Comparison of ENCODE assay signal across 20 cellular contexts in the genomic region with DNA sequence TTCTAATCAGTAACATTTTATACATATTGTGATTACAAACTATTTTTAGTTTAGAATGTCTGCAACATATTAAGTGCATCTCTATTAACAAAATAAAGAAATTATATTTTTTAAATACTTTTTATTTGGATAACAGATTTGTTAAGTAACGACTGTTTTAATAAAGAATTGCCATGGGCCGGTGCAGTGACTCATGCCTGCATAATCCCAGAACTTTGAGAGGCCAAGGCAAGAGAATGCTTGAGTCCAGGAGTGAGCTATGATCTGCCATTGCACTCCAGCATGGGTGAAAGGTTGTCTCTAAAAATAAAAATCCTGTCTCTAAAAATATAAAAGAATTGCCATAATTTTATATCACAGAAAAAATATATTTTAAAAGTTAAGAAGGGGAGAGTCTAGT. TPM values are rescaled to one million over a fixed set of nuclear protein-coding genes. Genes with fewer than 3 reads are reported as not detected.
A peak's percentile ranks its signal among the peaks of the same experiment; 100 is the strongest.
DNase-seq lines count a peak whose midpoint lies in the region; ATAC-seq and TF ChIP-seq lines count a peak whose summit lies in the region.
"Had no signal": no experiment of that assay in that cellular context is flagged by ENCODE, and none has a peak within 500 bp of the region (broad histone marks: within the 10 kb centered on the region; RNA-seq: fewer than 3 reads in every experiment).

No MANE protein-coding gene starts in this region.

- POLR2A ChIA-PET in SK-N-SH (lab: Yijun Ruan, JAX) = no interaction called here

- no peaks in the 10 kb centered on the region for H3K9me2 ChIP-seq in SK-N-SH

- H3K79me2 ChIP-seq in SK-N-SH (ENCODE audit: insufficient read depth) = peaks cover 3% of the 10 kb centered on the region; the same call in 1 of the 2 replicates
- no peaks in the 10 kb centered on the region for H3K79me2 ChIP-seq in fibroblast of lung (ENCODE audit: control insufficient read depth, insufficient read depth, low read length)

- 22% methylated on average over 2 of the region's 2 CpGs for WGBS in SK-N-SH (ENCODE audit: low lambda C conversion rate)

- H3K9ac ChIP-seq in SK-N-SH (no peak overlapping the region), fibroblast of lung (ENCODE audit: insufficient read depth, low read length) (no peak overlapping the region)

- H3K9me3 ChIP-seq in SK-N-SH = no peaks in the 10 kb centered on the region
- no peaks in the 10 kb centered on the region for H3K9me3 ChIP-seq in fibroblast of lung (ENCODE audit: control insufficient read depth, insufficient read depth, low read depth, low read length)
- H3K9me3 ChIP-seq: heart right ventricle, prostate gland, suprapubic skin had no signal

- H3K27ac ChIP-seq in SK-N-SH (ENCODE audit: low read depth in 2 of 2, low read length in 1 of 2) (no peak overlapping the region), fibroblast of lung (ENCODE audit: insufficient read depth, low read length) (no peak overlapping the region)
- H3K27ac ChIP-seq: heart right ventricle, prostate gland, suprapubic skin had no signal

- ATAC-seq in GM18517 (IDR thresholded peaks at IDR 0.05; ENCODE audit: unreplicated experiment) = no peak
- ATAC-seq: heart right ventricle, left colon had no signal

- H3K4me2 ChIP-seq in SK-N-SH (no peak overlapping the region), fibroblast of lung (ENCODE audit: extremely low read depth, insufficient read depth, low read length) (no peak overlapping the region)

- H3K4me1 ChIP-seq in SK-N-SH (ENCODE audit: control insufficient read depth in 1 of 2, insufficient read depth in 2 of 2, low read depth in 1 of 2, low read length in 1 of 2) = peaks cover 0 to under 1% of the 10 kb centered on the region in 2 experiments; a peak in 1 of 4 replicates
- no peaks in the 10 kb centered on the region for H3K4me1 ChIP-seq in fibroblast of lung (ENCODE audit: control insufficient read depth, extremely low read depth, insufficient read depth, low read length)
- H3K4me1 ChIP-seq: prostate gland had no signal

- CTCF ChIA-PET in SK-N-SH (lab: Yijun Ruan, JAX) = no interaction called here

- TF ChIP-seq EP300 in SK-N-SH (IDR thresholded peaks at IDR 0.05; ENCODE audit: borderline replicate concordance in 1 of 2, low read depth in 1 of 2, low read length in 1 of 2) = no peak

- H2AFZ ChIP-seq in SK-N-SH (ENCODE audit: low read depth) (0 out of 2 replicates have a peak overlapping the region, but pooled peaks have one; percentile 22), fibroblast of lung (ENCODE audit: low read length) (no peak overlapping the region)

- no peak for TF ChIP-seq RAD21 in SK-N-SH (IDR thresholded peaks at IDR 0.05; ENCODE audit: low read length)

- no peak for TF ChIP-seq CTCF in SK-N-SH (IDR thresholded peaks at IDR 0.05)
- TF ChIP-seq CTCF in fibroblast of lung (conservative IDR thresholded peaks at IDR 0.05 in 1 of 2, IDR thresholded peaks at IDR 0.05 in 1 of 2; ENCODE audit: low read depth in 1 of 2, low read length in 2 of 2) = no peak

- H3K36me3 ChIP-seq in SK-N-SH (replicated peaks in 1 of 2; ENCODE audit: control insufficient read depth in 1 of 2, insufficient read depth in 2 of 2, low read length in 1 of 2) (no peaks in the 10 kb centered on the region), fibroblast of lung (ENCODE audit: control insufficient read depth, insufficient read depth, low read length) (no peaks in the 10 kb centered on the region)
- H3K36me3 ChIP-seq: heart right ventricle, prostate gland, suprapubic skin had no signal

- peak; percentile 12 for DNase-seq in NCI-H82 (lab: John Stamatoyannopoulos, UW)
- no peak for DNase-seq in NCI-H82 treated with DMSO at 0.1 percent for 48 hours (lab: John Stamatoyannopoulos, UW; ENCODE audit: unreplicated experiment)
- DNase-seq in SK-N-SH = no peak
- DNase-seq in fibroblast of lung (ENCODE audit: low read depth in 2 of 2) = peak; percentile 24 to 62
- peak; percentile 20 for DNase-seq in skeletal muscle cell (ENCODE audit: low read depth)
- DNase-seq in T-helper 9 cell = no peak
- no peak for DNase-seq in NCI-H446 treated with DMSO at 0.1 percent for 48 hours (lab: John Stamatoyannopoulos, UW)
- DNase-seq: 8988T; activated CD4-positive, alpha-beta T cell treated with anti-CD3 and anti-CD28 coated beads for 1 hour; activated CD8-positive, alpha-beta memory T cell treated with anti-CD3 and anti-CD28 coated beads, Interleukin-2, amount 50 U/mL, for 48 hours; activated naive CD4-positive, alpha-beta T cell treated with anti-CD3 and anti-CD28 coated beads, Interleukin-2, amount 10 ng/mL, durations not matched to agents 7 days and 5 days; cerebellar nuclear complex; left colon; MM.1S; NCI-H187 had no signal

- H3K4me3 ChIP-seq in SK-N-SH (ENCODE audit: low read depth in 2 of 2, low read length in 1 of 2) (no peak overlapping the region), fibroblast of lung (replicated peaks in 1 of 4; ENCODE audit: control extremely low read depth in 1 of 4, insufficient read depth in 1 of 4, low read depth in 3 of 4, low read length in 4 of 4) (no peak overlapping the region), skeletal muscle cell (ENCODE audit: low read depth, low read length) (no peak overlapping the region)
- H3K4me3 ChIP-seq: heart right ventricle, prostate gland, suprapubic skin had no signal

- H3K27me3 ChIP-seq in SK-N-SH (ENCODE audit: insufficient read depth) = no peaks in the 10 kb centered on the region
- H3K27me3 ChIP-seq in fibroblast of lung (ENCODE audit: control insufficient read depth, insufficient read depth, low read length) = no peaks in the 10 kb centered on the region
- H3K27me3 ChIP-seq: heart right ventricle, suprapubic skin had no signal

- H4K20me1 ChIP-seq in SK-N-SH (ENCODE audit: insufficient read depth) = no peaks in the 10 kb centered on the region
- no peaks in the 10 kb centered on the region for H4K20me1 ChIP-seq in fibroblast of lung (ENCODE audit: control insufficient read depth, extremely low read depth, insufficient read depth, low read length)

- H3F3A ChIP-seq in SK-N-SH (replicated peaks; ENCODE audit: insufficient read depth) = peaks cover 13% of the 10 kb centered on the region

TF ChIP-seq in SK-N-SH, 30 proteins besides CTCF, POLR2A, EP300 and RAD21:
- TF ChIP-seq FOSL2 (IDR thresholded peaks at IDR 0.05; ENCODE audit: borderline replicate concordance, low read depth) (peak; percentile 51), JUND (IDR thresholded peaks at IDR 0.05) (peak; percentile 51; the same call in 1 of the 2 replicates), GABPA (IDR thresholded peaks at IDR 0.05; ENCODE audit: low read depth) (no peak)

RNA-seq across cellular contexts. Expression of a gene that starts 4.1 kb away (rescaled TPM):
- polyA plus RNA-seq in SK-N-SH (2012; rRNA removed) (0.56 and 0.70 TPM in 2 replicates), fibroblast of lung (0.56 and 0.80 TPM in 2 replicates)
- polyA plus RNA-seq in SK-N-SH (2012; cell fraction: cytosol; rRNA removed) = 1.2 and 1.6 TPM in 2 replicates
- polyA plus RNA-seq in SK-N-SH (2012; cell fraction: nucleus; rRNA removed) = 0.31 and 0.39 TPM in 2 replicates
- total RNA-seq in fibroblast of lung = 1.0 and 1.3 TPM in 2 replicates
- 0.59 and 1.1 TPM in 2 replicates for polyA plus RNA-seq in fibroblast of lung (2012)
- polyA minus RNA-seq in fibroblast of lung (ENCODE audit: low replicate concordance) = not detected in 2 replicates

RNA-seq across cellular contexts. Expression of a gene that starts 4.1 kb away (rescaled TPM):
- polyA plus RNA-seq in SK-N-SH (2012; rRNA removed) = 3.5 and 5.1 TPM in 2 replicates
- polyA plus RNA-seq in SK-N-SH (2012; cell fraction: cytosol; rRNA removed) = 5.2 and 6.4 TPM in 2 replicates
- polyA plus RNA-seq in SK-N-SH (2012; cell fraction: nucleus; rRNA removed) = 4.6 and 7.2 TPM in 2 replicates
- 16.5 and 17.2 TPM in 2 replicates for total RNA-seq in fibroblast of lung
- 15.2 and 15.5 TPM in 2 replicates for polyA plus RNA-seq in fibroblast of lung
- polyA plus RNA-seq in fibroblast of lung (2012) = 7.9 and 9.5 TPM in 2 replicates
- 0.63 and 1.1 TPM in 2 replicates for polyA minus RNA-seq in fibroblast of lung (ENCODE audit: low replicate concordance)

RNA-seq across cellular contexts. Expression of a gene that starts 41.3 kb away (rescaled TPM):
- polyA plus RNA-seq in SK-N-SH (2012; rRNA removed) (0.31 and 0.52 TPM in 2 replicates), fibroblast of lung (0.27 and 0.91 TPM in 2 replicates)
- polyA plus RNA-seq in SK-N-SH (2012; cell fraction: cytosol; rRNA removed) = 0.26 and 0.52 TPM in 2 replicates
- 0.38 and 0.69 TPM in 2 replicates for polyA plus RNA-seq in SK-N-SH (2012; cell fraction: nucleus; rRNA removed)
- 0.66 and 1.0 TPM in 2 replicates for total RNA-seq in fibroblast of lung
- polyA plus RNA-seq in fibroblast of lung (2012) = 0.30 and 0.38 TPM in 2 replicates
- polyA minus RNA-seq in fibroblast of lung (ENCODE audit: low replicate concordance) = not detected in 2 replicates
- total RNA-seq: prostate gland; T-helper 2 cell treated with Interferon-gamma antibody and Interleukin-4, amounts not matched to agents 100 ng/mL and 5 ng/mL, for 36 hours had no signal

Comparison
In these comparisons a context has a peak if more than half of its experiments do, and no peak if none do; other contexts are left out.
1. DNase-seq: peak in NCI-H82 (single experiment), fibroblast of lung (2 of 2) and skeletal muscle cell (single experiment); none in NCI-H82 treated with DMSO at 0.1 percent for 48 hours (single experiment), SK-N-SH (single experiment), T-helper 9 cell (single experiment) and NCI-H446 treated with DMSO at 0.1 percent for 48 hours (single experiment).